1 cellular context compared by ENCODE assay signal in genomic region chr14:44700184-44700583, GRCh38.
TF ChIP-seq lines count a peak whose summit lies in the region.

No MANE protein-coding gene starts in this region.

TF ChIP-seq in WTC11, 78 proteins besides CTCF, POLR2A, EP300 and RAD21 (continued from another document):
- TF ChIP-seq ATF3 (CRISPR knock-in tag; conservative IDR thresholded peaks at IDR 0.05), result no peak
TF ChIP-seq in WTC11: peak in this region for 0.
